1 cellular context compared by ENCODE assay signal in the genomic region with DNA sequence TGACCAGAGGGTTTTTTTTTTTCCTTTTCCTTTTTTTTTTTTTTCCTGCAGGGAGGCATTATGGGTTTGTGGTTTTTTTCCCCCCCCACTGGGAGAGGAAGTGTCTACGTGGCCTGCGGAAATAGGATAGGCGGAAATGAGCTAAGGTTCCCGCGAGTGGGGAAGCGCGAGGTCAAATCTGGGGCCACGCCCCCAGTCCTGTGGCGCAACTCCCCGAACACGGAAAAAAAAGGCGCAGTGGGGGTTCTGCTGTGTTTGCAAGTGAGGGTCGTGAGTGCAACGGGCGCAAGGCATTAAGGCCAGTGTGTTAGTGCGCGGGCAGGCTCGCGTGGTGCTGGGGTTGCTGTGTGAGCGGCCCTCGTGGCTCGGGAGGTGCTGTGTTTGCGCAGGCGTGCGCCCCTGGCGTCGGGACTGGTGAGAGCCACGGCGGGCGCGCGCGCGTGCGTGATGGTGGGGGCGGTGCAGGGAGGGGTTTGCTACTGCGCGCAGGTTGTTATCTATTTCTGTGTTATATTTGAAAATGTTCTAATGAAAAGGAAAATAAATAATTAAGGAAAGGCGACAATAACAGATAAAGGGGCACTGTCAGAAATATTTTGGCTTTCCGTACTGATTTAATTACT.
A peak's percentile ranks its signal among the peaks of the same experiment; 100 is the strongest.
TF ChIP-seq lines count a peak whose summit lies in the region.

No MANE protein-coding gene starts in this region.

TF ChIP-seq in A549, 52 proteins besides CTCF, POLR2A, EP300 and RAD21 (continued from another document):
- TF ChIP-seq, protein P1, sequence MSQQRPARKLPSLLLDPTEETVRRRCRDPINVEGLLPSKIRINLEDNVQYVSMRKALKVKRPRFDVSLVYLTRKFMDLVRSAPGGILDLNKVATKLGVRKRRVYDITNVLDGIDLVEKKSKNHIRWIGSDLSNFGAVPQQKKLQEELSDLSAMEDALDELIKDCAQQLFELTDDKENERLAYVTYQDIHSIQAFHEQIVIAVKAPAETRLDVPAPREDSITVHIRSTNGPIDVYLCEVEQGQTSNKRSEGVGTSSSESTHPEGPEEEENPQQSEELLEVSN (IDR thresholded peaks at IDR 0.05; ENCODE audit: borderline replicate concordance, low read depth) = peak; percentile 59; the same call in 1 of the 2 replicates
- TF ChIP-seq ZC3H11A (IDR thresholded peaks at IDR 0.05) (no peak), CHD2 (IDR thresholded peaks at IDR 0.05; ENCODE audit: low read length, partially characterized antibody) (no peak), GATA3 (IDR thresholded peaks at IDR 0.05; ENCODE audit: borderline replicate concordance) (0 out of 2 replicates have a peak, but pooled peaks have one; percentile 33), HOXA7 (CRISPR knock-in tag; IDR thresholded peaks at IDR 0.05) (no peak), PHF8 (IDR thresholded peaks at IDR 0.05; ENCODE audit: borderline replicate concordance, low read depth) (peak; percentile 73; the same call in 1 of the 2 replicates), HOXB5 (CRISPR knock-in tag; IDR thresholded peaks at IDR 0.05) (no peak), CEBPB (IDR thresholded peaks at IDR 0.05) (peak; percentile 70 to 88), CHD4 (IDR thresholded peaks at IDR 0.05; ENCODE audit: borderline replicate concordance) (no peak), ZSCAN20 (CRISPR knock-in tag; IDR thresholded peaks at IDR 0.05) (no peak), NFE2L2 (conservative IDR thresholded peaks at IDR 0.05; ENCODE audit: low read length) (no peak), NPAS2 (CRISPR knock-in tag; IDR thresholded peaks at IDR 0.05; ENCODE audit: borderline replicate concordance) (no peak), ZNF302 (CRISPR knock-in tag; IDR thresholded peaks at IDR 0.05) (no peak), BHLHE40 (IDR thresholded peaks at IDR 0.05; ENCODE audit: low read depth, low read length) (no peak), JUNB (IDR thresholded peaks at IDR 0.05) (no peak), EHMT2 (IDR thresholded peaks at IDR 0.05; ENCODE audit: low read depth) (no peak), JUN (IDR thresholded peaks at IDR 0.05) (peak in 1 of 2 experiments; percentile 48; a peak in 1 of 5 replicates), KDM1A (IDR thresholded peaks at IDR 0.05; ENCODE audit: low read depth) (no peak), ESRRA (IDR thresholded peaks at IDR 0.05; ENCODE audit: borderline replicate concordance, low read length) (no peak), RNF2 (IDR thresholded peaks at IDR 0.05; ENCODE audit: borderline replicate concordance, low read depth) (no peak), TP53 (CRISPR knock-in tag; IDR thresholded peaks at IDR 0.05) (peak; percentile 69; the same call in 1 of the 2 replicates), MYC (IDR thresholded peaks at IDR 0.05; ENCODE audit: borderline replicate concordance, low read length) (peak; percentile 93), CBX8 (IDR thresholded peaks at IDR 0.05) (no peak), HOXB13 (CRISPR knock-in tag; IDR thresholded peaks at IDR 0.05; ENCODE audit: low read depth) (no peak), MAX (IDR thresholded peaks at IDR 0.05) (peak; percentile 95), FOXS1 (CRISPR knock-in tag; IDR thresholded peaks at IDR 0.05) (no peak), SMC3 (IDR thresholded peaks at IDR 0.05) (no peak)
- TF ChIP-seq, protein P2, sequence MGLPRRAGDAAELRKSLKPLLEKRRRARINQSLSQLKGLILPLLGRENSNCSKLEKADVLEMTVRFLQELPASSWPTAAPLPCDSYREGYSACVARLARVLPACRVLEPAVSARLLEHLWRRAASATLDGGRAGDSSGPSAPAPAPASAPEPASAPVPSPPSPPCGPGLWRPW (IDR thresholded peaks at IDR 0.05) = no peak
- TF ChIP-seq, protein P3, sequence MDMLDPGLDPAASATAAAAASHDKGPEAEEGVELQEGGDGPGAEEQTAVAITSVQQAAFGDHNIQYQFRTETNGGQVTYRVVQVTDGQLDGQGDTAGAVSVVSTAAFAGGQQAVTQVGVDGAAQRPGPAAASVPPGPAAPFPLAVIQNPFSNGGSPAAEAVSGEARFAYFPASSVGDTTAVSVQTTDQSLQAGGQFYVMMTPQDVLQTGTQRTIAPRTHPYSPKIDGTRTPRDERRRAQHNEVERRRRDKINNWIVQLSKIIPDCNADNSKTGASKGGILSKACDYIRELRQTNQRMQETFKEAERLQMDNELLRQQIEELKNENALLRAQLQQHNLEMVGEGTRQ (IDR thresholded peaks at IDR 0.05) = no peak
- TF ChIP-seq, protein P4, sequence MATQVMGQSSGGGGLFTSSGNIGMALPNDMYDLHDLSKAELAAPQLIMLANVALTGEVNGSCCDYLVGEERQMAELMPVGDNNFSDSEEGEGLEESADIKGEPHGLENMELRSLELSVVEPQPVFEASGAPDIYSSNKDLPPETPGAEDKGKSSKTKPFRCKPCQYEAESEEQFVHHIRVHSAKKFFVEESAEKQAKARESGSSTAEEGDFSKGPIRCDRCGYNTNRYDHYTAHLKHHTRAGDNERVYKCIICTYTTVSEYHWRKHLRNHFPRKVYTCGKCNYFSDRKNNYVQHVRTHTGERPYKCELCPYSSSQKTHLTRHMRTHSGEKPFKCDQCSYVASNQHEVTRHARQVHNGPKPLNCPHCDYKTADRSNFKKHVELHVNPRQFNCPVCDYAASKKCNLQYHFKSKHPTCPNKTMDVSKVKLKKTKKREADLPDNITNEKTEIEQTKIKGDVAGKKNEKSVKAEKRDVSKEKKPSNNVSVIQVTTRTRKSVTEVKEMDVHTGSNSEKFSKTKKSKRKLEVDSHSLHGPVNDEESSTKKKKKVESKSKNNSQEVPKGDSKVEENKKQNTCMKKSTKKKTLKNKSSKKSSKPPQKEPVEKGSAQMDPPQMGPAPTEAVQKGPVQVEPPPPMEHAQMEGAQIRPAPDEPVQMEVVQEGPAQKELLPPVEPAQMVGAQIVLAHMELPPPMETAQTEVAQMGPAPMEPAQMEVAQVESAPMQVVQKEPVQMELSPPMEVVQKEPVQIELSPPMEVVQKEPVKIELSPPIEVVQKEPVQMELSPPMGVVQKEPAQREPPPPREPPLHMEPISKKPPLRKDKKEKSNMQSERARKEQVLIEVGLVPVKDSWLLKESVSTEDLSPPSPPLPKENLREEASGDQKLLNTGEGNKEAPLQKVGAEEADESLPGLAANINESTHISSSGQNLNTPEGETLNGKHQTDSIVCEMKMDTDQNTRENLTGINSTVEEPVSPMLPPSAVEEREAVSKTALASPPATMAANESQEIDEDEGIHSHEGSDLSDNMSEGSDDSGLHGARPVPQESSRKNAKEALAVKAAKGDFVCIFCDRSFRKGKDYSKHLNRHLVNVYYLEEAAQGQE (IDR thresholded peaks at IDR 0.05) = peak; percentile 60
